Comparison of ENCODE assay signal across 8 cellular contexts in genomic region chr22:35430897-35431322, GRCh38. TPM values are rescaled to one million over a fixed set of nuclear protein-coding genes. Genes with fewer than 3 reads are reported as not detected.
DNase-seq lines count a peak whose midpoint lies in the region; ATAC-seq and TF ChIP-seq lines count a peak whose summit lies in the region.

No MANE protein-coding gene starts in this region.

- TF ChIP-seq EP300 in stomach (IDR thresholded peaks at IDR 0.05) = no peak

- DNase-seq in CD14-positive monocyte (ENCODE audit: low spot score) (peak; percentile 62), HK-2 (ENCODE audit: unreplicated experiment) (peak; percentile 93), RWPE2 (ENCODE audit: low spot score) (no peak), foreskin melanocyte (peak; percentile 55), nucleus accumbens (lab: John Stamatoyannopoulos, UW) (peak in 52 of 56 donors; percentile 11 to 90 (median 68)), stomach (peak; percentile 92)
- peak; percentile 51 for DNase-seq in activated gamma-delta T cell treated with anti-CD3 and anti-CD28 coated beads, Interleukin-2, amount 50 U/mL, for 16 hours (ENCODE audit: low read depth)

- no peaks in the 10 kb centered on the region for H3K27me3 ChIP-seq in RWPE2 (ENCODE audit: insufficient read depth, poor library complexity, severe bottlenecking)
- H3K27me3 ChIP-seq in stomach = no peaks in the 10 kb centered on the region

- ATAC-seq in RWPE2 (ENCODE audit: low read depth) (peak; percentile 67), GM21737 (IDR thresholded peaks at IDR 0.05; ENCODE audit: unreplicated experiment) (no peak)

- H3K27ac ChIP-seq in RWPE2 (ENCODE audit: poor library complexity, severe bottlenecking) = no peak overlapping the region
- H3K27ac ChIP-seq in stomach = peak overlapping the region in 3 of 5 donors; percentile 53 to 67 (median 53)

- TF ChIP-seq POLR2A in stomach (IDR thresholded peaks at IDR 0.05) = no peak

- peaks cover 8% of the 10 kb centered on the region for H3K9me3 ChIP-seq in RWPE2 (ENCODE audit: severe bottlenecking)
- H3K9me3 ChIP-seq in stomach = peaks cover 8 to 15% (median 11%) of the 10 kb centered on the region in 4 donors

- intact Hi-C loops in CD14-positive monocyte (cut with micrococcal nuclease) = loop anchor here (5.0 to 10.0 kb wide), 3 partner anchors 151 to 194 kb away; no protein-coding TSS in a partner anchor
- intact Hi-C loops in stomach (cut with DNase I; ENCODE audit: low total_unique reads) = no loop called here

- peak overlapping the region in 1 of 7 donors; percentile 40 for H3K27ac Mint-ChIP-seq in CD14-positive monocyte

- peaks cover 5 to 12% (median 9%) of the 10 kb centered on the region in 7 donors for H3K9me3 Mint-ChIP-seq in CD14-positive monocyte

- H3K4me3 ChIP-seq in RWPE2 (ENCODE audit: severe bottlenecking) (no peak overlapping the region), stomach (no peak overlapping the region)

- H3K36me3 Mint-ChIP-seq in CD14-positive monocyte = peaks cover 41 to 70% of the 10 kb centered on the region in 2 donors

- WGBS in stomach, 5 donors = 12 to 23% (median 18%) methylated on average over 11 to 14 of the region's 14 CpGs

- H3K36me3 ChIP-seq in RWPE2 (ENCODE audit: low read depth) (peaks cover 43% of the 10 kb centered on the region), stomach (peaks cover 0 to 34% (median 16%) of the 10 kb centered on the region in 4 donors)

- peaks cover 0 to 2% (median 0%) of the 10 kb centered on the region in 3 donors for H3K27me3 Mint-ChIP-seq in CD14-positive monocyte (ENCODE audit: low read depth in 3 of 3)

- H3K4me1 ChIP-seq in RWPE2 (ENCODE audit: insufficient read depth, poor library complexity, severe bottlenecking) = peaks cover 9% of the 10 kb centered on the region
- peaks cover 0 to 14% (median 7%) of the 10 kb centered on the region in 4 donors for H3K4me1 ChIP-seq in stomach

- H3K4me3 Mint-ChIP-seq in CD14-positive monocyte = no peak overlapping the region

- TF ChIP-seq CTCF in CD14-positive monocyte (IDR thresholded peaks at IDR 0.05) (peak; percentile 89), RWPE2 (IDR thresholded peaks at IDR 0.05; ENCODE audit: poor library complexity, severe bottlenecking) (peak; percentile 87), stomach (IDR thresholded peaks at IDR 0.05) (peak in 6 of 7 experiments; percentile 42 to 99 (median 96))

- H3K4me1 Mint-ChIP-seq in CD14-positive monocyte = no peaks in the 10 kb centered on the region

RNA-seq across cellular contexts. Expression of gene MCM5, which starts 31.0 kb away (rescaled TPM):
- polyA plus RNA-seq in CD14-positive monocyte = 10 to 100 TPM; 23.4 to 25.5 TPM
- total RNA-seq in stomach = 10 to 100 TPM; 17.5 to 74.5 (median 25.2) TPM
- polyA plus RNA-seq in stomach = 10 to 100 TPM; 13.0 to 19.9 (median 16.8) TPM

RNA-seq across cellular contexts. Expression of gene HMOX1, which starts 50.0 kb away (rescaled TPM):
- polyA plus RNA-seq in CD14-positive monocyte = 100 to 1,000 TPM; 180 to 233 TPM
- 10 to 100 TPM in 2 of 5 donors, 1 to 10 TPM in 2, not detected in 1; 2.2 to 23.3 (median 9.2) TPM for total RNA-seq in stomach
- polyA plus RNA-seq in stomach = 100 to 1,000 TPM in 1 of 3 donors, 10 to 100 TPM in 1, 1 to 10 TPM in 1; 6.5 to 106 (median 21.5) TPM
